In genomic region chr17:1853698-1854097, GRCh38 we compare ENCODE assay signal across 29 cellular contexts. TPM values are rescaled to one million over a fixed set of nuclear protein-coding genes. Genes with fewer than 3 reads are reported as not detected.
DNase-seq lines count a peak whose midpoint lies in the region; ATAC-seq, FAIRE-seq and TF ChIP-seq lines count a peak whose summit lies in the region.
"Had no signal": no experiment of that assay in that cellular context is flagged by ENCODE, and none has a peak within 500 bp of the region (broad histone marks: within the 10 kb centered on the region; RNA-seq: fewer than 3 reads in every experiment).

No MANE protein-coding gene starts in this region.

- no peak for TF ChIP-seq POLR2A in A549 (IDR thresholded peaks at IDR 0.05; ENCODE audit: low read length)
- no peak for TF ChIP-seq POLR2A in HepG2 (IDR thresholded peaks at IDR 0.05; ENCODE audit: insufficient read depth in 1 of 2, low read depth in 2 of 2, low read length in 2 of 2)

- H3K79me2 ChIP-seq in HepG2 (ENCODE audit: insufficient read depth, low read length) (no peaks in the 10 kb centered on the region), PC-3 (ENCODE audit: low read length) (no peaks in the 10 kb centered on the region)

- no peak overlapping the region for H3K9ac ChIP-seq in HepG2 (ENCODE audit: insufficient read depth, low read depth, low read length)
- no peak overlapping the region for H3K9ac ChIP-seq in PC-3 (ENCODE audit: low read length)
- H3K9ac ChIP-seq: BLaER1; BLaER1 treated with 17β-estradiol and CSF1 and Interleukin-3, amounts not matched to agents 10 nM and 100 nM had no signal

- H3K9me2 ChIP-seq in PC-3 (replicated peaks; ENCODE audit: low read length) = no peaks in the 10 kb centered on the region

- H3K27me3 ChIP-seq in HepG2 (ENCODE audit: control insufficient read depth in 1 of 2, insufficient read depth in 2 of 2, low read length in 2 of 2) (no peaks in the 10 kb centered on the region), PC-3 (ENCODE audit: low read length) (no peaks in the 10 kb centered on the region)
- H3K27me3 ChIP-seq: BE2C; BLaER1; BLaER1 treated with 17β-estradiol and CSF1 and Interleukin-3, amounts not matched to agents 10 nM and 100 nM had no signal

- no peaks in the 10 kb centered on the region for H3K4me1 ChIP-seq in A549
- H3K4me1 ChIP-seq in HepG2 (ENCODE audit: insufficient read depth, low read length) = peaks cover 17% of the 10 kb centered on the region
- H3K4me1 ChIP-seq in PC-3 (ENCODE audit: insufficient read depth, low read length) = no peaks in the 10 kb centered on the region
- H3K4me1 ChIP-seq: BE2C; BLaER1; BLaER1 treated with 17β-estradiol and CSF1 and Interleukin-3, amounts not matched to agents 10 nM and 100 nM; Caco-2 had no signal

- TF ChIP-seq RAD21 in A549 (conservative IDR thresholded peaks at IDR 0.05 in 1 of 2, IDR thresholded peaks at IDR 0.05 in 1 of 2) (no peak), HepG2 (CRISPR knock-in tag; IDR thresholded peaks at IDR 0.05) (no peak)

- H3K27ac ChIP-seq in A549 (no peak overlapping the region), HepG2 (ENCODE audit: extremely low read length, insufficient read depth, low read length) (no peak overlapping the region), PC-3 (ENCODE audit: low read length) (no peak overlapping the region)
- H3K27ac ChIP-seq: 22Rv1; BLaER1; BLaER1 treated with 17β-estradiol and CSF1 and Interleukin-3, amounts not matched to agents 10 nM and 100 nM; C4-2B had no signal

- CTCF ChIA-PET in A549 (lab: Yijun Ruan, JAX) (interaction anchor here (1.2 to 1.8 kb wide), 3 partner anchors 8 to 22 kb away, joined by 3 to 6 read pairs (median 4); no protein-coding TSS in a partner anchor), HepG2 (lab: Yijun Ruan, JAX; ENCODE audit: low intra/inter-chr PET ratio, low total read pairs) (no interaction called here), PC-3 (lab: Charles Lee) (no interaction called here)

- WGBS in A549 (ENCODE audit: missing lambda C conversion rate) = 83% methylated on average over 3 of the region's 3 CpGs
- WGBS in HepG2 (ENCODE audit: low lambda C conversion rate) = 39% methylated on average over 3 of the region's 3 CpGs

- ATAC-seq in A549 (no peak), HepG2 (peak; percentile 52; the same call in 1 of the 3 replicates), PC-3 (no peak)
- ATAC-seq: CD8-positive, alpha-beta T cell had no signal

- no peaks in the 10 kb centered on the region for H3K9me3 ChIP-seq in A549
- no peaks in the 10 kb centered on the region for H3K9me3 ChIP-seq in HepG2 (ENCODE audit: low read length)
- H3K9me3 ChIP-seq in PC-3 (ENCODE audit: low read length) = no peaks in the 10 kb centered on the region
- H3K9me3 ChIP-seq: BE2C; BLaER1; BLaER1 treated with 17β-estradiol and CSF1 and Interleukin-3, amounts not matched to agents 10 nM and 100 nM; Caco-2 had no signal

- in situ Hi-C loops in HepG2 (cut with HindIII; ENCODE audit: extremely low pct_ligation_motif_present, low pct_unique_long_range_greater_than_20kb) = no loop called here

- BruUV-seq in HepG2 (replicated peaks; lab: Mats Ljungman, UMichigan) (no TSS peak), PC-3 (replicated peaks; lab: Mats Ljungman, UMichigan) (no TSS peak)

- POLR2A ChIA-PET in A549 (lab: Yijun Ruan, JAX) = no interaction called here
- POLR2A ChIA-PET in HepG2 (lab: Yijun Ruan, JAX) = no interaction called here
- POLR2A ChIA-PET in PC-3 (lab: Charles Lee; ENCODE audit: unreplicated experiment) = no interaction called here

- DNase-seq in A549 (ENCODE audit: low read depth in 1 of 2, low spot score in 1 of 2) (no peak), HepG2 (ENCODE audit: low spot score) (no peak), PC-3 (no peak), 8988T (no peak)
- DNase-seq: ACHN; AML-193; BE2C; C1 segment of cervical spinal cord; Caco-2; Calu3; CD4-positive, alpha-beta memory T cell; CD4-positive, alpha-beta T cell; CD4-positive, CD25-positive, alpha-beta regulatory T cell; CD8-positive, alpha-beta memory T cell; CD8-positive, alpha-beta T cell; COR-L47; DMS 273 treated with DMSO at 0.1 percent for 48 hours; DMS153; DMS53; DMS79; DMS79 treated with DMSO at 0.1 percent for 48 hours; DND-41; EL had no signal

- peak; percentile 82 for FAIRE-seq in A549 (lab: Jason Lieb, UNC)
- no peak for FAIRE-seq in HepG2 (lab: Jason Lieb, UNC)
- FAIRE-seq: A204.1, D721Med had no signal

- intact Hi-C loops in HepG2 (cut with micrococcal nuclease; ENCODE audit: unreplicated experiment) = no loop called here
- intact Hi-C loops in PC-3 (cut with micrococcal nuclease) = no loop called here

- H3F3A ChIP-seq in PC-3 (ENCODE audit: low read length, unreplicated experiment) = no peaks in the 10 kb centered on the region

- H2AFZ ChIP-seq in HepG2 (ENCODE audit: low read length) = no peak overlapping the region
- no peak overlapping the region for H2AFZ ChIP-seq in PC-3 (ENCODE audit: low read length)

- TF ChIP-seq CTCF in A549 (IDR thresholded peaks at IDR 0.05) (no peak), HepG2 (CRISPR knock-in tag; IDR thresholded peaks at IDR 0.05) (no peak), PC-3 (conservative IDR thresholded peaks at IDR 0.05; ENCODE audit: low read depth, low read length) (no peak)

- no peak for TF ChIP-seq EP300 in A549 (IDR thresholded peaks at IDR 0.05)
- no peak for TF ChIP-seq EP300 in HepG2 (IDR thresholded peaks at IDR 0.05; ENCODE audit: low read depth in 2 of 2, low read length in 2 of 2)
- no peak for TF ChIP-seq EP300 in HepG2 (CRISPR knock-in tag; IDR thresholded peaks at IDR 0.05; ENCODE audit: borderline replicate concordance)

- H4K20me1 ChIP-seq in HepG2 (ENCODE audit: insufficient read depth, low read length) = no peaks in the 10 kb centered on the region
- H4K20me1 ChIP-seq in PC-3 (ENCODE audit: low read length) = no peaks in the 10 kb centered on the region
- H4K20me1 ChIP-seq: BLaER1; BLaER1 treated with 17β-estradiol and CSF1 and Interleukin-3, amounts not matched to agents 10 nM and 100 nM had no signal

- H3K4me3 ChIP-seq in A549 (no peak overlapping the region), HepG2 (replicated peaks in 1 of 3; ENCODE audit: insufficient read depth in 1 of 3, low read depth in 2 of 3, low read length in 3 of 3) (no peak overlapping the region), PC-3 (ENCODE audit: low read length) (no peak overlapping the region)
- H3K4me3 ChIP-seq: BLaER1; BLaER1 treated with 17β-estradiol and CSF1 and Interleukin-3, amounts not matched to agents 10 nM and 100 nM had no signal

- H3K36me3 ChIP-seq in HepG2 (replicated peaks in 1 of 2; ENCODE audit: control insufficient read depth in 1 of 2, insufficient read depth in 2 of 2, low read length in 2 of 2) (peaks cover 3 to 36% of the 10 kb centered on the region in 2 experiments; a peak in 4 of 5 replicates), PC-3 (ENCODE audit: low read depth, low read length) (peaks cover 15% of the 10 kb centered on the region; the same call in 1 of the 2 replicates)
- H3K36me3 ChIP-seq: BE2C had no signal

- H3K4me2 ChIP-seq in A549 (no peak overlapping the region), HepG2 (ENCODE audit: low read depth, low read length) (no peak overlapping the region), PC-3 (ENCODE audit: low read length) (no peak overlapping the region)
- H3K4me2 ChIP-seq: BLaER1; BLaER1 treated with 17β-estradiol and CSF1 and Interleukin-3, amounts not matched to agents 10 nM and 100 nM had no signal

RNA-seq across cellular contexts. Expression of gene RPA1, which starts 23.9 kb away (rescaled TPM):
- polyA plus RNA-seq in A549 (2011; rRNA removed) (136 and 145 TPM in 2 replicates), A549 (2017; fragmentation: RNase III; extraction: RNeasy Plus Mini Kit Qiagen cat#74134 plus additional on column Dnase treatment) (72.2 to 77.1 TPM (median 73.4 TPM) in 3 replicates), HepG2 (2011; rRNA removed) (25.6 and 37.6 TPM in 2 replicates)
- 65.7 and 68.3 TPM in 2 replicates for polyA plus RNA-seq in A549 (2012; cell fraction: cytosol; rRNA removed)
- 68.0 and 96.5 TPM in 2 replicates for polyA plus RNA-seq in A549 (2012; cell fraction: nucleus; rRNA removed)
- 96.4 and 129 TPM in 2 replicates for polyA minus RNA-seq in A549 (2011; rRNA and poly(A)+ RNA removed)
- total RNA-seq in HepG2 (2016; rRNA removed; fragmentation: Illumina TruSeq; extraction: Trizol) (13.9 and 53.3 TPM in 2 replicates), PC-3 (2014; rRNA removed) (69.1 and 75.5 TPM in 2 replicates)
- total RNA-seq in HepG2 (2016; cell fraction: cytosol; rRNA removed; fragmentation: Illumina TruSeq; extraction: Trizol; ENCODE audit: low read depth) = 8.1 and 14.0 TPM in 2 replicates
- total RNA-seq in HepG2 (2016; cell fraction: insoluble cytoplasmic fraction; rRNA removed; fragmentation: Illumina TruSeq; extraction: Trizol) = 13.1 and 49.9 TPM in 2 replicates
- 13.5 and 14.0 TPM in 2 replicates for total RNA-seq in HepG2 (2016; cell fraction: membrane; rRNA removed; fragmentation: Illumina TruSeq; extraction: Trizol)
- 20.2 and 24.8 TPM in 2 replicates for total RNA-seq in HepG2 (2016; cell fraction: nucleus; rRNA removed; fragmentation: Illumina TruSeq; extraction: Trizol)
- 27.1 and 28.9 TPM in 2 replicates for polyA plus RNA-seq in HepG2 (2011; cell fraction: cytosol; rRNA removed)
- polyA plus RNA-seq in HepG2 (2011; cell fraction: nucleus; rRNA removed) = 16.5 and 18.5 TPM in 2 replicates
- polyA plus RNA-seq in HepG2 (2012) = 17.6 and 31.9 TPM in 2 replicates
- 3.7 and 4.5 TPM in 2 replicates for polyA plus RNA-seq in HepG2 (2016; cell fraction: cytosol; fragmentation: Illumina TruSeq; extraction: Trizol; ENCODE audit: low read depth)
- 101 and 117 TPM in 2 replicates for polyA plus RNA-seq in HepG2 (2016; cell fraction: insoluble cytoplasmic fraction; fragmentation: Illumina TruSeq; extraction: Trizol; ENCODE audit: low read depth)
- 10.9 and 12.5 TPM in 2 replicates for polyA plus RNA-seq in HepG2 (2016; cell fraction: membrane; fragmentation: Illumina TruSeq; extraction: Trizol; ENCODE audit: low read depth)
- 50.9 and 54.7 TPM in 2 replicates for polyA plus RNA-seq in HepG2 (2016; cell fraction: nucleus; fragmentation: Illumina TruSeq; extraction: Trizol; ENCODE audit: insufficient read depth, low read depth)
- 36.8 and 136 TPM in 2 replicates for polyA minus RNA-seq in HepG2 (2011; rRNA and poly(A)+ RNA removed; ENCODE audit: low replicate concordance)
- 17.9 and 20.5 TPM in 2 replicates for polyA minus RNA-seq in HepG2 (2011; cell fraction: cytosol; rRNA and poly(A)+ RNA removed)
- polyA minus RNA-seq in HepG2 (2011; cell fraction: nucleus; rRNA and poly(A)+ RNA removed) = 8.1 and 9.6 TPM in 2 replicates

RNA-seq across cellular contexts. Expression of gene SMYD4, which starts 24.0 kb away (rescaled TPM):
- 12.1 and 12.4 TPM in 2 replicates for polyA plus RNA-seq in A549 (2011; rRNA removed)
- 6.3 and 7.6 TPM in 2 replicates for polyA plus RNA-seq in A549 (2012; cell fraction: cytosol; rRNA removed)
- 9.8 and 10.8 TPM in 2 replicates for polyA plus RNA-seq in A549 (2012; cell fraction: nucleus; rRNA removed)
- 9.8 to 11.1 TPM (median 10.4 TPM) in 3 replicates for polyA plus RNA-seq in A549 (2017; fragmentation: RNase III; extraction: RNeasy Plus Mini Kit Qiagen cat#74134 plus additional on column Dnase treatment)
- polyA minus RNA-seq in A549 (2011; rRNA and poly(A)+ RNA removed) = 25.1 and 26.9 TPM in 2 replicates
- total RNA-seq in HepG2 (2016; rRNA removed; fragmentation: Illumina TruSeq; extraction: Trizol) = 9.8 and 11.3 TPM in 2 replicates
- 6.9 and 7.8 TPM in 2 replicates for total RNA-seq in HepG2 (2016; cell fraction: cytosol; rRNA removed; fragmentation: Illumina TruSeq; extraction: Trizol; ENCODE audit: low read depth)
- 8.4 and 10.3 TPM in 2 replicates for total RNA-seq in HepG2 (2016; cell fraction: insoluble cytoplasmic fraction; rRNA removed; fragmentation: Illumina TruSeq; extraction: Trizol)
- 5.6 and 5.7 TPM in 2 replicates for total RNA-seq in HepG2 (2016; cell fraction: membrane; rRNA removed; fragmentation: Illumina TruSeq; extraction: Trizol)
- 15.8 and 16.9 TPM in 2 replicates for total RNA-seq in HepG2 (2016; cell fraction: nucleus; rRNA removed; fragmentation: Illumina TruSeq; extraction: Trizol)
- 7.4 and 7.9 TPM in 2 replicates for polyA plus RNA-seq in HepG2 (2011; rRNA removed)
- 3.4 and 4.0 TPM in 2 replicates for polyA plus RNA-seq in HepG2 (2011; cell fraction: cytosol; rRNA removed)
- 10.1 and 12.5 TPM in 2 replicates for polyA plus RNA-seq in HepG2 (2011; cell fraction: nucleus; rRNA removed)
- polyA plus RNA-seq in HepG2 (2012) = 4.6 and 6.0 TPM in 2 replicates
- 1.3 and 2.0 TPM in 2 replicates for polyA plus RNA-seq in HepG2 (2016; cell fraction: cytosol; fragmentation: Illumina TruSeq; extraction: Trizol; ENCODE audit: low read depth)
- 4.1 and 5.3 TPM in 2 replicates for polyA plus RNA-seq in HepG2 (2016; cell fraction: insoluble cytoplasmic fraction; fragmentation: Illumina TruSeq; extraction: Trizol; ENCODE audit: low read depth)
- polyA plus RNA-seq in HepG2 (2016; cell fraction: membrane; fragmentation: Illumina TruSeq; extraction: Trizol; ENCODE audit: low read depth) = 1.4 and 1.8 TPM in 2 replicates
- polyA plus RNA-seq in HepG2 (2016; cell fraction: nucleus; fragmentation: Illumina TruSeq; extraction: Trizol; ENCODE audit: insufficient read depth, low read depth) = 18.3 and 20.1 TPM in 2 replicates
- polyA minus RNA-seq in HepG2 (2011; rRNA and poly(A)+ RNA removed; ENCODE audit: low replicate concordance) = 19.3 and 35.9 TPM in 2 replicates
- 3.6 and 3.8 TPM in 2 replicates for polyA minus RNA-seq in HepG2 (2011; cell fraction: cytosol; rRNA and poly(A)+ RNA removed)
- 19.4 and 21.5 TPM in 2 replicates for polyA minus RNA-seq in HepG2 (2011; cell fraction: nucleus; rRNA and poly(A)+ RNA removed)
- 8.1 and 9.3 TPM in 2 replicates for total RNA-seq in PC-3 (2014; rRNA removed)
